ENCODE assay signal across 20 cellular contexts in genomic region chr15:51386029-51386428, GRCh38. TPM values are rescaled to one million over a fixed set of nuclear protein-coding genes. Genes with fewer than 3 reads are reported as not detected.
A peak's percentile ranks its signal among the peaks of the same experiment; 100 is the strongest.
DNase-seq lines count a peak whose midpoint lies in the region; ATAC-seq and TF ChIP-seq lines count a peak whose summit lies in the region.
"Had no signal": no experiment of that assay in that cellular context is flagged by ENCODE, and none has a peak within 500 bp of the region (broad histone marks: within the 10 kb centered on the region; RNA-seq: fewer than 3 reads in every experiment).

No MANE protein-coding gene starts in this region.

- TF ChIP-seq CTCF in coronary artery (IDR thresholded peaks at IDR 0.05) (no peak), nephron progenitor cell (IDR thresholded peaks at IDR 0.05) (no peak), testis (IDR thresholded peaks at IDR 0.05) (no peak)

- DNase-seq in CD1c-positive myeloid dendritic cell (ENCODE audit: extremely low spot score), result peak; percentile 11
- DNase-seq in MV-4-11 (lab: John Stamatoyannopoulos, UW), result peak; percentile 51
- DNase-seq in coronary artery (ENCODE audit: low spot score), result peak; percentile 29
- DNase-seq in nephron progenitor cell, result no peak
- no peak for DNase-seq in stimulated activated naive CD4-positive, alpha-beta T cell treated with Interleukin-2 at 50 U/mL for 16 hours (lab: John Stamatoyannopoulos, UW)
- no peak for DNase-seq in testis
- DNase-seq: BE2C; Calu3; CD4-positive, alpha-beta T cell; DMS79 treated with DMSO at 0.1 percent for 48 hours; GF-D8; GOT3; H7; HFFc6; IMR-90 had no signal

- TF ChIP-seq POLR2A in testis (IDR thresholded peaks at IDR 0.05), result no peak

- no peaks in the 10 kb centered on the region for H3K36me3 Mint-ChIP-seq in nephron progenitor cell (ENCODE audit: low read depth)

- no peaks in the 10 kb centered on the region for H3K27me3 ChIP-seq in testis
- H3K27me3 ChIP-seq: BE2C had no signal

- H3K27ac ChIP-seq in coronary artery, result no peak overlapping the region
- no peak overlapping the region for H3K27ac ChIP-seq in testis

- H3K4me1 ChIP-seq in testis, result no peaks in the 10 kb centered on the region

- H3K4me3 ChIP-seq in coronary artery, result no peak overlapping the region
- no peak overlapping the region for H3K4me3 ChIP-seq in testis
- H3K4me3 ChIP-seq: K562 had no signal

- no peaks in the 10 kb centered on the region for H3K36me3 ChIP-seq in testis (ENCODE audit: low read depth, missing control alignments)
- H3K36me3 ChIP-seq: BE2C had no signal

- no peak for ATAC-seq in GM21367 (IDR thresholded peaks at IDR 0.05; ENCODE audit: unreplicated experiment)
- no peak for ATAC-seq in GM21360 (IDR thresholded peaks at IDR 0.05; ENCODE audit: unreplicated experiment)
- ATAC-seq: HCT116, K562 had no signal

- WGBS in testis, 2 donors, result 65 to 90% methylated on average over 5 to 7 of the region's 8 CpGs

- no peaks in the 10 kb centered on the region for H3K9me3 ChIP-seq in testis
- H3K9me3 ChIP-seq: BE2C had no signal

- no peak overlapping the region for H3K4me3 Mint-ChIP-seq in nephron progenitor cell
- H3K4me3 Mint-ChIP-seq: CD4-positive, alpha-beta T cell; HFFc6 had no signal

- peak overlapping the region; percentile 70 for H3K27ac Mint-ChIP-seq in nephron progenitor cell
- H3K27ac Mint-ChIP-seq: CD4-positive, alpha-beta T cell; HFFc6 had no signal

- no peaks in the 10 kb centered on the region for H3K9me3 Mint-ChIP-seq in nephron progenitor cell
- H3K9me3 Mint-ChIP-seq: CD4-positive, alpha-beta T cell; HFFc6 had no signal

- intact Hi-C loops in testis (cut with DNase I; ENCODE audit: low total_unique reads), result no loop called here

- H3K27me3 Mint-ChIP-seq in nephron progenitor cell (ENCODE audit: low read depth, poor library complexity), result peaks cover 8% of the 10 kb centered on the region

- H3K4me1 Mint-ChIP-seq in nephron progenitor cell, result peaks cover 39% of the 10 kb centered on the region

RNA-seq across cellular contexts. Expression of gene GLDN, which starts 44.6 kb away (rescaled TPM):
- 1 to 10 TPM in 1 of 2 donors, under 1 TPM in 1; 0.37 to 1.3 TPM for total RNA-seq in testis
- 0.61 TPM for polyA plus RNA-seq in testis (ENCODE audit: insufficient read depth, low read depth, low replicate concordance)
- total RNA-seq: Calu3; CD4-positive, alpha-beta T cell; HFFc6 had no signal
- polyA plus RNA-seq: IMR-90 had no signal

RNA-seq across cellular contexts. Expression of gene CYP19A1, which starts 47.6 kb away (rescaled TPM):
- 1 to 10 TPM; 2.8 to 3.3 TPM for total RNA-seq in testis
- polyA plus RNA-seq in testis (ENCODE audit: insufficient read depth, low read depth, low replicate concordance), result 29.0 TPM
- total RNA-seq: A172; Calu3; CD4-positive, alpha-beta T cell; H7; IMR-90 had no signal
- polyA plus RNA-seq: IMR-90 had no signal

Comparison
In these comparisons a context has a peak if more than half of its experiments do, and no peak if none do; other contexts are left out.
1. DNase-seq: peak in CD1c-positive myeloid dendritic cell (single experiment), MV-4-11 (single experiment) and coronary artery (single experiment); none in nephron progenitor cell (single experiment), stimulated activated naive CD4-positive, alpha-beta T cell treated with Interleukin-2 at 50 U/mL for 16 hours (single experiment) and testis (single experiment).